ENCODE assay signal across 18 cellular contexts in the genomic region with DNA sequence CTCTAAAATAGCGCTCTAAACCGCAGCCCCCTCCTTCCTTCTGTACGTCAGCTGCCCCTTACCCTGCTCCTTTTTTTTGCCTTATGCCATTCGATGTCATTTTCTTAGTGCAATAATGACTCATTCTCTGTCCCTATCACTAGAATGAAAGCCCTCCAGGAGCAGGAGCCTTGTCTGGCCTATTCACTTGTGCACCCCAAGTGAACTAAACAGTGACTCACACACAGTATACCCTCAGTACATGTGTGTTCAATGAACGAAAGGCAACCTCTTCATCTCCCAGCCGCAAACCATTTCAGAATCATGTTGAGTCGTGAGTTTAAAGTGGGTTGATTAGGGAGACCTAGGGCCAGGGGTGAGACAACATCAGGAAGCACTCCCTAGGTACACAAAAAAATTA. TPM values are rescaled to one million over a fixed set of nuclear protein-coding genes. Genes with fewer than 3 reads are reported as not detected.
A peak's percentile ranks its signal among the peaks of the same experiment; 100 is the strongest.
DNase-seq lines count a peak whose midpoint lies in the region; ATAC-seq and TF ChIP-seq lines count a peak whose summit lies in the region.
"Had no signal": no experiment of that assay in that cellular context is flagged by ENCODE, and none has a peak within 500 bp of the region (broad histone marks: within the 10 kb centered on the region; RNA-seq: fewer than 3 reads in every experiment).

No MANE protein-coding gene starts in this region.

- intact Hi-C loops in CD14-positive monocyte (cut with micrococcal nuclease) (no loop called here), ovary (cut with DNase I) (no loop called here)

- WGBS in ovary, 3 donors = 85 to 89% (median 88%) methylated on average over 7 of the region's 7 CpGs

- peaks cover 0 to 2% (median 2%) of the 10 kb centered on the region in 3 donors for H3K27me3 Mint-ChIP-seq in CD14-positive monocyte (ENCODE audit: low read depth in 3 of 3)
- H3K27me3 Mint-ChIP-seq: activated naive CD4-positive, alpha-beta T cell treated with anti-CD3 and anti-CD28 coated beads, Interleukin-2, amount 50 U/mL, for 24 hours had no signal

- no peak for TF ChIP-seq EP300 in ovary (IDR thresholded peaks at IDR 0.05)

- no peaks in the 10 kb centered on the region for H3K36me3 ChIP-seq in ovary

- TF ChIP-seq CTCF in CD14-positive monocyte (IDR thresholded peaks at IDR 0.05) = no peak
- TF ChIP-seq CTCF in ovary (IDR thresholded peaks at IDR 0.05) = no peak

- H3K4me1 Mint-ChIP-seq in CD14-positive monocyte = no peaks in the 10 kb centered on the region
- H3K4me1 Mint-ChIP-seq: activated CD4-positive, alpha-beta memory T cell treated with anti-CD3 and anti-CD28 coated beads, Interleukin-2, amount 10 ng/mL, durations not matched to agents 7 days and 5 days; activated naive CD4-positive, alpha-beta T cell treated with anti-CD3 and anti-CD28 coated beads, Interleukin-2, amount 50 U/mL, for 24 hours; central memory CD8-positive, alpha-beta T cell had no signal

- no peaks in the 10 kb centered on the region for H3K4me1 ChIP-seq in ovary (ENCODE audit: insufficient read depth)

- no peak for TF ChIP-seq POLR2A in ovary (IDR thresholded peaks at IDR 0.05)

- no peak overlapping the region for H3K4me3 ChIP-seq in ovary

- H3K27me3 ChIP-seq in ovary = no peaks in the 10 kb centered on the region

- no peaks in the 10 kb centered on the region for H3K36me3 Mint-ChIP-seq in CD14-positive monocyte

- peak; percentile 14 for DNase-seq in CD14-positive monocyte (ENCODE audit: low spot score)
- peak; percentile 45 for DNase-seq in activated CD8-positive, alpha-beta memory T cell treated with anti-CD3 and anti-CD28 coated beads, Interleukin-2, amount 50 U/mL, for 48 hours
- no peak for DNase-seq in ovary
- DNase-seq in Kasumi-1 (lab: John Stamatoyannopoulos, UW) = no peak
- no peak for DNase-seq in kidney glomerular epithelial cell (lab: John Stamatoyannopoulos, UW)
- DNase-seq in mucosa of gallbladder (ENCODE audit: low spot score) = no peak
- DNase-seq: AML-193, DMS79, NCI-H2029 had no signal

- ATAC-seq in GM18909 (IDR thresholded peaks at IDR 0.05; ENCODE audit: poor library complexity, unreplicated experiment) (peak; percentile 40), HG02885 (IDR thresholded peaks at IDR 0.05; ENCODE audit: poor library complexity, unreplicated experiment) (peak; percentile 44)
- ATAC-seq: Right ventricle myocardium inferior had no signal

- H3K9me3 Mint-ChIP-seq in CD14-positive monocyte = peaks cover 0 to 6% (median 0%) of the 10 kb centered on the region in 7 donors
- H3K9me3 Mint-ChIP-seq: activated CD4-positive, alpha-beta memory T cell treated with anti-CD3 and anti-CD28 coated beads, Interleukin-2, amount 10 ng/mL, durations not matched to agents 7 days and 5 days; activated naive CD4-positive, alpha-beta T cell treated with anti-CD3 and anti-CD28 coated beads, Interleukin-2, amount 50 U/mL, for 24 hours; central memory CD8-positive, alpha-beta T cell had no signal

- H3K27ac Mint-ChIP-seq in CD14-positive monocyte = no peak overlapping the region
- H3K27ac Mint-ChIP-seq: activated CD4-positive, alpha-beta memory T cell treated with anti-CD3 and anti-CD28 coated beads, Interleukin-2, amount 10 ng/mL, durations not matched to agents 7 days and 5 days; activated naive CD4-positive, alpha-beta T cell treated with anti-CD3 and anti-CD28 coated beads, Interleukin-2, amount 50 U/mL, for 24 hours; progenitor cell of endocrine pancreas had no signal

- no peak overlapping the region for H3K27ac ChIP-seq in ovary

- no peaks in the 10 kb centered on the region for H3K9me3 ChIP-seq in ovary

- H3K4me3 Mint-ChIP-seq in CD14-positive monocyte = no peak overlapping the region
- H3K4me3 Mint-ChIP-seq: activated CD4-positive, alpha-beta memory T cell treated with anti-CD3 and anti-CD28 coated beads, Interleukin-2, amount 10 ng/mL, durations not matched to agents 7 days and 5 days; activated naive CD4-positive, alpha-beta T cell treated with anti-CD3 and anti-CD28 coated beads, Interleukin-2, amount 50 U/mL, for 24 hours; central memory CD8-positive, alpha-beta T cell had no signal

RNA-seq across cellular contexts. Expression of gene SPATA19, which starts 50.7 kb away (rescaled TPM):
- polyA plus RNA-seq in CD14-positive monocyte (not detected), ovary (not detected)
- total RNA-seq in ovary (not detected), mucosa of gallbladder (not detected)
- total RNA-seq: activated CD4-positive, alpha-beta memory T cell treated with anti-CD3 and anti-CD28 coated beads, Interleukin-2, amount 10 ng/mL, durations not matched to agents 7 days and 5 days; frontal cortex; mononuclear cell; progenitor cell of endocrine pancreas; Right ventricle myocardium inferior had no signal

Comparison
In these comparisons a context has a peak if more than half of its experiments do, and no peak if none do; other contexts are left out.
1. DNase-seq: peak in CD14-positive monocyte (single experiment) and activated CD8-positive, alpha-beta memory T cell treated with anti-CD3 and anti-CD28 coated beads, Interleukin-2, amount 50 U/mL, for 48 hours (single experiment); none in ovary (0 of 5), Kasumi-1 (0 of 2), kidney glomerular epithelial cell (single experiment) and mucosa of gallbladder (single experiment).